ENCODE assay signal across 12 cellular contexts in the genomic region with DNA sequence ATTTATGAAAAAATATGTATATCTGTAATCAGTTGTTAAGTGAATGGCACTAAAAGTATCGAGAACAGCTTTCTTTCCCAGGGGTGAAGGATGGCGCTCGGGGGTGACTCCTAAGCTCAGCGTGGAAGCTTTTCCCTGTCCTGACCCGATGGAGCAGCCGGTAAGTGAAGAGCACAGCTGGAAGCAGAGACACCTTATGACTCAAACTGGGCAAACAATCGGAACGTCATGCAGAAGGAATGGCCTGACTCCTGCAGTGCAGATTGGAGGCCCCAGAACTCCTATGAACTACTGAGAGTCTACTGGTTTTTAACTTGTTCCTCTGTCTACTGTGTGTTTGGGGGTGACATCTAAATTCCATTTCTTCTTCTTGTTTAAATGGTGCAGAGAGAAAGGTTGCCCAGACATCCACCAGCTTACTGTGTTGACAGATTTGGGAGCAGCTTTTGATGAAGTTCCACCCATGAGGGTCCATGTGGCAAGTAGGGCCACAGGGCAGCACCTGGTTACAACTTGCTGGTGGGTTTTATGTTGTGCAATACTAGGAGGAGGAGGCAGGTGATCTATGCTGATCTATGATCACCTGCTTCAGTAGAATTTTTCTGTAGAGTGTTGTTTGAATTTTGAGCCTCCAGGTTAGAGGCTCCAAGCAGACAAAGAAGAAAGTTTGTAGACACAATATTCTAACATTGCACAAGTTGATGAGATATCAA. TPM values are rescaled to one million over a fixed set of nuclear protein-coding genes. Genes with fewer than 3 reads are reported as not detected.
DNase-seq lines count a peak whose midpoint lies in the region; ATAC-seq and TF ChIP-seq lines count a peak whose summit lies in the region.
"Had no signal": no experiment of that assay in that cellular context is flagged by ENCODE, and none has a peak within 500 bp of the region (broad histone marks: within the 10 kb centered on the region; RNA-seq: fewer than 3 reads in every experiment).

No MANE protein-coding gene starts in this region.

- no peak for ATAC-seq in GM18498 (IDR thresholded peaks at IDR 0.05; ENCODE audit: unreplicated experiment)
- ATAC-seq: activated CD8-positive, alpha-beta T cell treated with anti-CD3 and anti-CD28 coated beads, Interleukin-2, amount 10 ng/mL, durations not matched to agents 7 days and 5 days; upper lobe of right lung had no signal

- no peak overlapping the region for H3K27ac ChIP-seq in GM23248
- no peak overlapping the region for H3K27ac ChIP-seq in effector memory CD4-positive, alpha-beta T cell (ENCODE audit: insufficient read depth, low read length, poor library complexity, severe bottlenecking)
- H3K27ac ChIP-seq: upper lobe of right lung had no signal

- no peak overlapping the region for H3K4me2 ChIP-seq in GM23248 (ENCODE audit: unreplicated experiment)

- no peaks in the 10 kb centered on the region for H4K20me1 ChIP-seq in GM23248 (ENCODE audit: insufficient read depth)

- no peaks in the 10 kb centered on the region for H3K79me2 ChIP-seq in GM23248 (ENCODE audit: insufficient read depth)

- H3K27me3 ChIP-seq in GM23248 (replicated peaks; ENCODE audit: insufficient read depth), result peaks cover 14% of the 10 kb centered on the region
- no peaks in the 10 kb centered on the region for H3K27me3 ChIP-seq in effector memory CD4-positive, alpha-beta T cell (replicated peaks; ENCODE audit: control insufficient read depth, insufficient read depth, low read length, poor library complexity, severe bottlenecking)

- H3F3A ChIP-seq in GM23248 (ENCODE audit: insufficient read depth), result no peaks in the 10 kb centered on the region

- no peak overlapping the region for H2AFZ ChIP-seq in GM23248

- no peak for TF ChIP-seq CTCF in epithelial cell of esophagus (IDR thresholded peaks at IDR 0.05; ENCODE audit: insufficient read depth, low read depth, low read length, missing control alignments)

- in situ Hi-C loops in GM23248 (cut with MboI), result no loop called here

- H3K4me1 ChIP-seq in GM23248 (ENCODE audit: insufficient read depth), result no peaks in the 10 kb centered on the region
- H3K4me1 ChIP-seq in effector memory CD4-positive, alpha-beta T cell (ENCODE audit: control insufficient read depth, insufficient read depth, low read length, poor library complexity, severe bottlenecking), result no peaks in the 10 kb centered on the region
- H3K4me1 ChIP-seq: upper lobe of right lung had no signal

- H3K9me3 ChIP-seq in GM23248 (ENCODE audit: low read depth), result no peaks in the 10 kb centered on the region
- H3K9me3 ChIP-seq in effector memory CD4-positive, alpha-beta T cell (ENCODE audit: control insufficient read depth, low read length), result no peaks in the 10 kb centered on the region
- H3K9me3 ChIP-seq: upper lobe of right lung had no signal

- 74 to 75% methylated on average over 8 of the region's 8 CpGs for WGBS in GM23248 (ENCODE audit: low coverage in 1 of 2, low lambda C conversion rate in 2 of 2, missing lambda C conversion rate in 2 of 2), 2 experiments

- no peaks in the 10 kb centered on the region for H3K36me3 ChIP-seq in GM23248 (ENCODE audit: low read depth)
- H3K36me3 ChIP-seq in effector memory CD4-positive, alpha-beta T cell (ENCODE audit: control insufficient read depth, insufficient read depth, low read length), result no peaks in the 10 kb centered on the region
- H3K36me3 ChIP-seq: upper lobe of right lung had no signal

- H3K4me3 ChIP-seq in GM23248 (no peak overlapping the region), epithelial cell of esophagus (ENCODE audit: low read length) (no peak overlapping the region)
- H3K4me3 ChIP-seq in effector memory CD4-positive, alpha-beta T cell (ENCODE audit: insufficient read depth, low read depth, low read length, poor library complexity, severe bottlenecking), result no peak overlapping the region
- H3K4me3 ChIP-seq: upper lobe of right lung had no signal

- peak; percentile 58 for DNase-seq in GM23248
- DNase-seq in NCI-H460 (ENCODE audit: extremely low read depth, low read depth), result peak; percentile 16
- DNase-seq in epithelial cell of esophagus (ENCODE audit: low read depth), result peak; percentile 92
- peak; percentile 46 for DNase-seq in non-pigmented ciliary epithelial cell (ENCODE audit: low read depth)
- no peak for DNase-seq in NCI-H1930 (lab: John Stamatoyannopoulos, UW)
- no peak for DNase-seq in effector memory CD4-positive, alpha-beta T cell
- DNase-seq: activated CD8-positive, alpha-beta T cell treated with anti-CD3 and anti-CD28 coated beads, Interleukin-2, amount 10 ng/mL, durations not matched to agents 7 days and 5 days; activated naive CD4-positive, alpha-beta T cell treated with anti-CD3 and anti-CD28 coated beads for 36 hours; DND-41; NK-92 treated with Interleukin-12 subunit alpha and Interleukin-12 subunit beta, amount 100 ng/mL, for 24 hours; upper lobe of right lung had no signal

- no peaks in the 10 kb centered on the region for H3K9me2 ChIP-seq in GM23248 (ENCODE audit: insufficient read depth)

- H3K9ac ChIP-seq in GM23248, result no peak overlapping the region

RNA-seq across cellular contexts. Expression of gene TMEM182, which starts 52.8 kb away (rescaled TPM):
- 1.0 and 3.6 TPM in 2 replicates for total RNA-seq in GM23248 (2014; rRNA removed; shearing (Covaris generic))
- 2.2 and 2.3 TPM in 2 replicates for polyA plus RNA-seq in GM23248 (2016; fragmentation: Nextera tagmentation; extraction: Ambion mirVana)
- total RNA-seq in NCI-H460 (2014; rRNA removed; shearing (Covaris generic)), result 6.9 and 9.1 TPM in 2 replicates
- polyA plus RNA-seq in NCI-H460 (2014; cell fraction: nucleus; rRNA removed), result 2.7 and 2.9 TPM in 2 replicates

Comparison
In these comparisons a context has a peak if more than half of its experiments do, and no peak if none do; other contexts are left out.
1. DNase-seq: peak in GM23248 (single experiment), NCI-H460 (single experiment), epithelial cell of esophagus (single experiment) and non-pigmented ciliary epithelial cell (single experiment); none in NCI-H1930 (0 of 2) and effector memory CD4-positive, alpha-beta T cell (0 of 3).